1 cellular context compared by ENCODE assay signal in genomic region chr9:131264231-131264630, GRCh38.
TF ChIP-seq lines count a peak whose summit lies in the region.

No MANE protein-coding gene starts in this region.

TF ChIP-seq in K562, 482 proteins besides CTCF, POLR2A, EP300 and RAD21 (continued from another document):
- no peak for TF ChIP-seq HDAC1 (IDR thresholded peaks at IDR 0.05)
TF ChIP-seq in K562: peak in this region for 1.
